ENCODE assay signal across 1 cellular context in the genomic region with DNA sequence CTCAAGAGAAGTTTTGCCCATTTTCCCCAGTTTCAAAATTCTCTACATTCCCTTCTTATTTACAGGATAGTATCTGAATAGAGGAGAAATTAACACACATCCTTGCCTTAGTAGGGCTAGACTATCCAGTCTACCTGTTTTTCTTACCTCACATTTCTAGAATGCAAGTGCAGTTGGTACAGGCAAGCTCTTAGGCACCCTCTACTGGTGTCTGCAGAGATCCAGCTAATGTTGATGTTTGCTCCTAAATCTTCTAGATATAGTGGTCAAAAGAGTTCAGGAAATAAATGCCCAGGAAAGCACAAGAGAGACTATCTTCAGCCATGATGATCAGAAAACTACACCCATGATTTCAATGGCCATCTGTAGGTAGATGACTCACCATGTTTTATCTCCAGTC.
TF ChIP-seq lines count a peak whose summit lies in the region.

No MANE protein-coding gene starts in this region.

TF ChIP-seq in GM23338, 12 proteins besides CTCF, POLR2A, EP300 and RAD21 (continued from another document):
- TF ChIP-seq, protein P1, sequence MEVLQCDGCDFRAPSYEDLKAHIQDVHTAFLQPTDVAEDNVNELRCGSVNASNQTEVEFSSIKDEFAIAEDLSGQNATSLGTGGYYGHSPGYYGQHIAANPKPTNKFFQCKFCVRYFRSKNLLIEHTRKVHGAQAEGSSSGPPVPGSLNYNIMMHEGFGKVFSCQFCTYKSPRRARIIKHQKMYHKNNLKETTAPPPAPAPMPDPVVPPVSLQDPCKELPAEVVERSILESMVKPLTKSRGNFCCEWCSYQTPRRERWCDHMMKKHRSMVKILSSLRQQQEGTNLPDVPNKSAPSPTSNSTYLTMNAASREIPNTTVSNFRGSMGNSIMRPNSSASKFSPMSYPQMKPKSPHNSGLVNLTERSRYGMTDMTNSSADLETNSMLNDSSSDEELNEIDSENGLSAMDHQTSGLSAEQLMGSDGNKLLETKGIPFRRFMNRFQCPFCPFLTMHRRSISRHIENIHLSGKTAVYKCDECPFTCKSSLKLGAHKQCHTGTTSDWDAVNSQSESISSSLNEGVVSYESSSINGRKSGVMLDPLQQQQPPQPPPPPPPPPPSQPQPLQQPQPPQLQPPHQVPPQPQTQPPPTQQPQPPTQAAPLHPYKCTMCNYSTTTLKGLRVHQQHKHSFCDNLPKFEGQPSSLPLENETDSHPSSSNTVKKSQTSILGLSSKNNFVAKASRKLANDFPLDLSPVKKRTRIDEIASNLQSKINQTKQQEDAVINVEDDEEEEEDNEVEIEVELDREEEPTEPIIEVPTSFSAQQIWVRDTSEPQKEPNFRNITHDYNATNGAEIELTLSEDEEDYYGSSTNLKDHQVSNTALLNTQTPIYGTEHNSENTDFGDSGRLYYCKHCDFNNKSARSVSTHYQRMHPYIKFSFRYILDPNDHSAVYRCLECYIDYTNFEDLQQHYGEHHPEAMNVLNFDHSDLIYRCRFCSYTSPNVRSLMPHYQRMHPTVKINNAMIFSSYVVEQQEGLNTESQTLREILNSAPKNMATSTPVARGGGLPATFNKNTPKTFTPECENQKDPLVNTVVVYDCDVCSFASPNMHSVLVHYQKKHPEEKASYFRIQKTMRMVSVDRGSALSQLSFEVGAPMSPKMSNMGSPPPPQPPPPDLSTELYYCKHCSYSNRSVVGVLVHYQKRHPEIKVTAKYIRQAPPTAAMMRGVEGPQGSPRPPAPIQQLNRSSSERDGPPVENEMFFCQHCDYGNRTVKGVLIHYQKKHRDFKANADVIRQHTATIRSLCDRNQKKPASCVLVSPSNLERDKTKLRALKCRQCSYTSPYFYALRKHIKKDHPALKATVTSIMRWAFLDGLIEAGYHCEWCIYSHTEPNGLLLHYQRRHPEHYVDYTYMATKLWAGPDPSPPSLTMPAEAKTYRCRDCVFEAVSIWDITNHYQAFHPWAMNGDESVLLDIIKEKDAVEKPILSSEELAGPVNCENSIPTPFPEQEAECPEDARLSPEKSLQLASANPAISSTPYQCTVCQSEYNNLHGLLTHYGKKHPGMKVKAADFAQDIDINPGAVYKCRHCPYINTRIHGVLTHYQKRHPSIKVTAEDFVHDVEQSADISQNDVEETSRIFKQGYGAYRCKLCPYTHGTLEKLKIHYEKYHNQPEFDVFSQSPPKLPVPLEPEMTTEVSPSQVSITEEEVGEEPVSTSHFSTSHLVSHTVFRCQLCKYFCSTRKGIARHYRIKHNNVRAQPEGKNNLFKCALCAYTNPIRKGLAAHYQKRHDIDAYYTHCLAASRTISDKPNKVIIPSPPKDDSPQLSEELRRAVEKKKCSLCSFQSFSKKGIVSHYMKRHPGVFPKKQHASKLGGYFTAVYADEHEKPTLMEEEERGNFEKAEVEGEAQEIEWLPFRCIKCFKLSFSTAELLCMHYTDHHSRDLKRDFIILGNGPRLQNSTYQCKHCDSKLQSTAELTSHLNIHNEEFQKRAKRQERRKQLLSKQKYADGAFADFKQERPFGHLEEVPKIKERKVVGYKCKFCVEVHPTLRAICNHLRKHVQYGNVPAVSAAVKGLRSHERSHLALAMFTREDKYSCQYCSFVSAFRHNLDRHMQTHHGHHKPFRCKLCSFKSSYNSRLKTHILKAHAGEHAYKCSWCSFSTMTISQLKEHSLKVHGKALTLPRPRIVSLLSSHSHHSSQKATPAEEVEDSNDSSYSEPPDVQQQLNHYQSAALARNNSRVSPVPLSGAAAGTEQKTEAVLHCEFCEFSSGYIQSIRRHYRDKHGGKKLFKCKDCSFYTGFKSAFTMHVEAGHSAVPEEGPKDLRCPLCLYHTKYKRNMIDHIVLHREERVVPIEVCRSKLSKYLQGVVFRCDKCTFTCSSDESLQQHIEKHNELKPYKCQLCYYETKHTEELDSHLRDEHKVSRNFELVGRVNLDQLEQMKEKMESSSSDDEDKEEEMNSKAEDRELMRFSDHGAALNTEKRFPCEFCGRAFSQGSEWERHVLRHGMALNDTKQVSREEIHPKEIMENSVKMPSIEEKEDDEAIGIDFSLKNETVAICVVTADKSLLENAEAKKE (CRISPR knock-in tag; IDR thresholded peaks at IDR 0.05) = no peak
